In the genomic region with DNA sequence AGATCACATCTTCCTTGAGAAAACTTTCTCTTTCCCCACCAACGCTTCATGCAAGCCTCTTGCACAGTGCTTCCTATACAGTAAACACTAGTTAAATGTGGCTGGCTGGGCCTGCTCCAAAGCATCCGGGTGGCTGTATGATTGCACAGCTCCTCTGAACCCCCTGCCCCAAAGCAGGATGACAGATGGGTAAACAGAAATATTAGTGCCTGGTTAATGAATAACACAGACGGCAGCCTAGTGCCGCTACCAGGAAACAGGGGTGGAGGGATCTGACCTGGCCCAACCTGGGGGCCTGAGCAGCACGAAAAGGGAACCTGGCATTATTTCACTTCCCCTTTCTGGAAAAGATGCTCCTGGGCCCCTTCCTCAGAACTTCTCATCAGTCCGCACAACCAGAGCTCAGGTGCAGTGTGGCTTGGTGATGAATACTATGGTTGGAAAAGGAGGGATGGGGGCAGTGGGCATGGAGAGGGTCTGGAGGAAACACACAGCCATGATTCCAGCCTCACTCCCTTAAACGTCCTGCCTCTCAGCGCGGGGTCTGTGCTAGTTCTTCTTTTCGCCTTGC, we compare ENCODE assay signal across 1 cellular context.
TF ChIP-seq lines count a peak whose summit lies in the region.

No MANE protein-coding gene starts in this region.

TF ChIP-seq in HepG2, 621 proteins besides CTCF, POLR2A, EP300 and RAD21 (continued from another document and continues in another):
- TF ChIP-seq, protein P1, sequence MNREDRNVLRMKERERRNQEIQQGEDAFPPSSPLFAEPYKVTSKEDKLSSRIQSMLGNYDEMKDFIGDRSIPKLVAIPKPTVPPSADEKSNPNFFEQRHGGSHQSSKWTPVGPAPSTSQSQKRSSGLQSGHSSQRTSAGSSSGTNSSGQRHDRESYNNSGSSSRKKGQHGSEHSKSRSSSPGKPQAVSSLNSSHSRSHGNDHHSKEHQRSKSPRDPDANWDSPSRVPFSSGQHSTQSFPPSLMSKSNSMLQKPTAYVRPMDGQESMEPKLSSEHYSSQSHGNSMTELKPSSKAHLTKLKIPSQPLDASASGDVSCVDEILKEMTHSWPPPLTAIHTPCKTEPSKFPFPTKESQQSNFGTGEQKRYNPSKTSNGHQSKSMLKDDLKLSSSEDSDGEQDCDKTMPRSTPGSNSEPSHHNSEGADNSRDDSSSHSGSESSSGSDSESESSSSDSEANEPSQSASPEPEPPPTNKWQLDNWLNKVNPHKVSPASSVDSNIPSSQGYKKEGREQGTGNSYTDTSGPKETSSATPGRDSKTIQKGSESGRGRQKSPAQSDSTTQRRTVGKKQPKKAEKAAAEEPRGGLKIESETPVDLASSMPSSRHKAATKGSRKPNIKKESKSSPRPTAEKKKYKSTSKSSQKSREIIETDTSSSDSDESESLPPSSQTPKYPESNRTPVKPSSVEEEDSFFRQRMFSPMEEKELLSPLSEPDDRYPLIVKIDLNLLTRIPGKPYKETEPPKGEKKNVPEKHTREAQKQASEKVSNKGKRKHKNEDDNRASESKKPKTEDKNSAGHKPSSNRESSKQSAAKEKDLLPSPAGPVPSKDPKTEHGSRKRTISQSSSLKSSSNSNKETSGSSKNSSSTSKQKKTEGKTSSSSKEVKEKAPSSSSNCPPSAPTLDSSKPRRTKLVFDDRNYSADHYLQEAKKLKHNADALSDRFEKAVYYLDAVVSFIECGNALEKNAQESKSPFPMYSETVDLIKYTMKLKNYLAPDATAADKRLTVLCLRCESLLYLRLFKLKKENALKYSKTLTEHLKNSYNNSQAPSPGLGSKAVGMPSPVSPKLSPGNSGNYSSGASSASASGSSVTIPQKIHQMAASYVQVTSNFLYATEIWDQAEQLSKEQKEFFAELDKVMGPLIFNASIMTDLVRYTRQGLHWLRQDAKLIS (CRISPR knock-in tag; IDR thresholded peaks at IDR 0.05), result no peak
- TF ChIP-seq ZNF33A (CRISPR knock-in tag; IDR thresholded peaks at IDR 0.05; ENCODE audit: borderline replicate concordance) (no peak), ZBTB1 (CRISPR knock-in tag; IDR thresholded peaks at IDR 0.05; ENCODE audit: borderline replicate concordance) (no peak), LBX2 (CRISPR knock-in tag; IDR thresholded peaks at IDR 0.05; ENCODE audit: borderline replicate concordance) (no peak), MED1 (CRISPR knock-in tag; IDR thresholded peaks at IDR 0.05) (peak; percentile 83), ZNF264 (CRISPR knock-in tag; IDR thresholded peaks at IDR 0.05) (peak; percentile 79), ZNF605 (CRISPR knock-in tag; IDR thresholded peaks at IDR 0.05) (peak; percentile 81), GPN1 (CRISPR knock-in tag; IDR thresholded peaks at IDR 0.05; ENCODE audit: borderline replicate concordance) (no peak), ZBTB8A (CRISPR knock-in tag; IDR thresholded peaks at IDR 0.05; ENCODE audit: borderline replicate concordance, low read depth) (no peak), GFI1 (CRISPR knock-in tag; IDR thresholded peaks at IDR 0.05; ENCODE audit: borderline replicate concordance) (peak; percentile 64; the same call in 1 of the 2 replicates), KDM5A (IDR thresholded peaks at IDR 0.05; ENCODE audit: borderline replicate concordance, low read length) (no peak), GATAD1 (CRISPR knock-in tag; IDR thresholded peaks at IDR 0.05) (no peak), ZNF350 (CRISPR knock-in tag; IDR thresholded peaks at IDR 0.05; ENCODE audit: borderline replicate concordance, low read depth) (peak; percentile 69), ZFP36 (IDR thresholded peaks at IDR 0.05; ENCODE audit: borderline replicate concordance, low read depth, low read length, partially characterized antibody) (no peak), ZNF746 (CRISPR knock-in tag; IDR thresholded peaks at IDR 0.05) (no peak), EED (CRISPR knock-in tag; IDR thresholded peaks at IDR 0.05) (no peak), TCF12 (IDR thresholded peaks at IDR 0.05) (no peak), TCF12 (CRISPR knock-in tag; IDR thresholded peaks at IDR 0.05) (0 out of 2 replicates have a peak, but pooled peaks have one; percentile 44), SKI (IDR thresholded peaks at IDR 0.05; ENCODE audit: partially characterized antibody) (peak; percentile 76), HNRNPK (IDR thresholded peaks at IDR 0.05; ENCODE audit: low read depth, low read length, poor library complexity, severe bottlenecking) (no peak), NRL (CRISPR knock-in tag; IDR thresholded peaks at IDR 0.05; ENCODE audit: borderline replicate concordance) (no peak), ETV6 (CRISPR knock-in tag; conservative IDR thresholded peaks at IDR 0.05) (no peak), ZBTB20 (CRISPR knock-in tag; IDR thresholded peaks at IDR 0.05; ENCODE audit: borderline replicate concordance, low read depth) (peak; percentile 74; the same call in 1 of the 2 replicates), SIN3A (IDR thresholded peaks at IDR 0.05; ENCODE audit: borderline replicate concordance, low read depth, low read length) (no peak), ARID4A (CRISPR knock-in tag; IDR thresholded peaks at IDR 0.05; ENCODE audit: borderline replicate concordance) (peak; percentile 62; the same call in 1 of the 2 replicates)
- TF ChIP-seq, protein P2, sequence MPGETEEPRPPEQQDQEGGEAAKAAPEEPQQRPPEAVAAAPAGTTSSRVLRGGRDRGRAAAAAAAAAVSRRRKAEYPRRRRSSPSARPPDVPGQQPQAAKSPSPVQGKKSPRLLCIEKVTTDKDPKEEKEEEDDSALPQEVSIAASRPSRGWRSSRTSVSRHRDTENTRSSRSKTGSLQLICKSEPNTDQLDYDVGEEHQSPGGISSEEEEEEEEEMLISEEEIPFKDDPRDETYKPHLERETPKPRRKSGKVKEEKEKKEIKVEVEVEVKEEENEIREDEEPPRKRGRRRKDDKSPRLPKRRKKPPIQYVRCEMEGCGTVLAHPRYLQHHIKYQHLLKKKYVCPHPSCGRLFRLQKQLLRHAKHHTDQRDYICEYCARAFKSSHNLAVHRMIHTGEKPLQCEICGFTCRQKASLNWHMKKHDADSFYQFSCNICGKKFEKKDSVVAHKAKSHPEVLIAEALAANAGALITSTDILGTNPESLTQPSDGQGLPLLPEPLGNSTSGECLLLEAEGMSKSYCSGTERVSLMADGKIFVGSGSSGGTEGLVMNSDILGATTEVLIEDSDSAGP (CRISPR knock-in tag; IDR thresholded peaks at IDR 0.05; ENCODE audit: borderline replicate concordance), result peak; percentile 42; the same call in 1 of the 2 replicates
- TF ChIP-seq, protein P3, sequence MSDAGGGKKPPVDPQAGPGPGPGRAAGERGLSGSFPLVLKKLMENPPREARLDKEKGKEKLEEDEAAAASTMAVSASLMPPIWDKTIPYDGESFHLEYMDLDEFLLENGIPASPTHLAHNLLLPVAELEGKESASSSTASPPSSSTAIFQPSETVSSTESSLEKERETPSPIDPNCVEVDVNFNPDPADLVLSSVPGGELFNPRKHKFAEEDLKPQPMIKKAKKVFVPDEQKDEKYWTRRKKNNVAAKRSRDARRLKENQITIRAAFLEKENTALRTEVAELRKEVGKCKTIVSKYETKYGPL (CRISPR knock-in tag; IDR thresholded peaks at IDR 0.05), result no peak
- TF ChIP-seq, protein P4, sequence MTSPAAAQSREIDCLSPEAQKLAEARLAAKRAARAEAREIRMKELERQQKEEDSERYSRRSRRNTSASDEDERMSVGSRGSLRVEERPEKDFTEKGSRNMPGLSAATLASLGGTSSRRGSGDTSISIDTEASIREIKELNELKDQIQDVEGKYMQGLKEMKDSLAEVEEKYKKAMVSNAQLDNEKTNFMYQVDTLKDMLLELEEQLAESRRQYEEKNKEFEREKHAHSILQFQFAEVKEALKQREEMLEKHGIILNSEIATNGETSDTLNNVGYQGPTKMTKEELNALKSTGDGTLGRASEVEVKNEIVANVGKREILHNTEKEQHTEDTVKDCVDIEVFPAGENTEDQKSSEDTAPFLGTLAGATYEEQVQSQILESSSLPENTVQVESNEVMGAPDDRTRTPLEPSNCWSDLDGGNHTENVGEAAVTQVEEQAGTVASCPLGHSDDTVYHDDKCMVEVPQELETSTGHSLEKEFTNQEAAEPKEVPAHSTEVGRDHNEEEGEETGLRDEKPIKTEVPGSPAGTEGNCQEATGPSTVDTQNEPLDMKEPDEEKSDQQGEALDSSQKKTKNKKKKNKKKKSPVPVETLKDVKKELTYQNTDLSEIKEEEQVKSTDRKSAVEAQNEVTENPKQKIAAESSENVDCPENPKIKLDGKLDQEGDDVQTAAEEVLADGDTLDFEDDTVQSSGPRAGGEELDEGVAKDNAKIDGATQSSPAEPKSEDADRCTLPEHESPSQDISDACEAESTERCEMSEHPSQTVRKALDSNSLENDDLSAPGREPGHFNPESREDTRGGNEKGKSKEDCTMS (CRISPR knock-in tag; conservative IDR thresholded peaks at IDR 0.05), result no peak
- TF ChIP-seq, protein P5, sequence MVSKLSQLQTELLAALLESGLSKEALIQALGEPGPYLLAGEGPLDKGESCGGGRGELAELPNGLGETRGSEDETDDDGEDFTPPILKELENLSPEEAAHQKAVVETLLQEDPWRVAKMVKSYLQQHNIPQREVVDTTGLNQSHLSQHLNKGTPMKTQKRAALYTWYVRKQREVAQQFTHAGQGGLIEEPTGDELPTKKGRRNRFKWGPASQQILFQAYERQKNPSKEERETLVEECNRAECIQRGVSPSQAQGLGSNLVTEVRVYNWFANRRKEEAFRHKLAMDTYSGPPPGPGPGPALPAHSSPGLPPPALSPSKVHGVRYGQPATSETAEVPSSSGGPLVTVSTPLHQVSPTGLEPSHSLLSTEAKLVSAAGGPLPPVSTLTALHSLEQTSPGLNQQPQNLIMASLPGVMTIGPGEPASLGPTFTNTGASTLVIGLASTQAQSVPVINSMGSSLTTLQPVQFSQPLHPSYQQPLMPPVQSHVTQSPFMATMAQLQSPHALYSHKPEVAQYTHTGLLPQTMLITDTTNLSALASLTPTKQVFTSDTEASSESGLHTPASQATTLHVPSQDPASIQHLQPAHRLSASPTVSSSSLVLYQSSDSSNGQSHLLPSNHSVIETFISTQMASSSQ (IDR thresholded peaks at IDR 0.05; ENCODE audit: low read depth), result peak; percentile 99
- TF ChIP-seq, protein P5 (CRISPR knock-in tag; IDR thresholded peaks at IDR 0.05; ENCODE audit: borderline replicate concordance), result peak; percentile 98
- TF ChIP-seq, protein P6, sequence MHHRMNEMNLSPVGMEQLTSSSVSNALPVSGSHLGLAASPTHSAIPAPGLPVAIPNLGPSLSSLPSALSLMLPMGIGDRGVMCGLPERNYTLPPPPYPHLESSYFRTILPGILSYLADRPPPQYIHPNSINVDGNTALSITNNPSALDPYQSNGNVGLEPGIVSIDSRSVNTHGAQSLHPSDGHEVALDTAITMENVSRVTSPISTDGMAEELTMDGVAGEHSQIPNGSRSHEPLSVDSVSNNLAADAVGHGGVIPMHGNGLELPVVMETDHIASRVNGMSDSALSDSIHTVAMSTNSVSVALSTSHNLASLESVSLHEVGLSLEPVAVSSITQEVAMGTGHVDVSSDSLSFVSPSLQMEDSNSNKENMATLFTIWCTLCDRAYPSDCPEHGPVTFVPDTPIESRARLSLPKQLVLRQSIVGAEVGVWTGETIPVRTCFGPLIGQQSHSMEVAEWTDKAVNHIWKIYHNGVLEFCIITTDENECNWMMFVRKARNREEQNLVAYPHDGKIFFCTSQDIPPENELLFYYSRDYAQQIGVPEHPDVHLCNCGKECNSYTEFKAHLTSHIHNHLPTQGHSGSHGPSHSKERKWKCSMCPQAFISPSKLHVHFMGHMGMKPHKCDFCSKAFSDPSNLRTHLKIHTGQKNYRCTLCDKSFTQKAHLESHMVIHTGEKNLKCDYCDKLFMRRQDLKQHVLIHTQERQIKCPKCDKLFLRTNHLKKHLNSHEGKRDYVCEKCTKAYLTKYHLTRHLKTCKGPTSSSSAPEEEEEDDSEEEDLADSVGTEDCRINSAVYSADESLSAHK (CRISPR knock-in tag; IDR thresholded peaks at IDR 0.05; ENCODE audit: borderline replicate concordance), result no peak
